ENCODE assay signal across 8 cellular contexts in the genomic region with DNA sequence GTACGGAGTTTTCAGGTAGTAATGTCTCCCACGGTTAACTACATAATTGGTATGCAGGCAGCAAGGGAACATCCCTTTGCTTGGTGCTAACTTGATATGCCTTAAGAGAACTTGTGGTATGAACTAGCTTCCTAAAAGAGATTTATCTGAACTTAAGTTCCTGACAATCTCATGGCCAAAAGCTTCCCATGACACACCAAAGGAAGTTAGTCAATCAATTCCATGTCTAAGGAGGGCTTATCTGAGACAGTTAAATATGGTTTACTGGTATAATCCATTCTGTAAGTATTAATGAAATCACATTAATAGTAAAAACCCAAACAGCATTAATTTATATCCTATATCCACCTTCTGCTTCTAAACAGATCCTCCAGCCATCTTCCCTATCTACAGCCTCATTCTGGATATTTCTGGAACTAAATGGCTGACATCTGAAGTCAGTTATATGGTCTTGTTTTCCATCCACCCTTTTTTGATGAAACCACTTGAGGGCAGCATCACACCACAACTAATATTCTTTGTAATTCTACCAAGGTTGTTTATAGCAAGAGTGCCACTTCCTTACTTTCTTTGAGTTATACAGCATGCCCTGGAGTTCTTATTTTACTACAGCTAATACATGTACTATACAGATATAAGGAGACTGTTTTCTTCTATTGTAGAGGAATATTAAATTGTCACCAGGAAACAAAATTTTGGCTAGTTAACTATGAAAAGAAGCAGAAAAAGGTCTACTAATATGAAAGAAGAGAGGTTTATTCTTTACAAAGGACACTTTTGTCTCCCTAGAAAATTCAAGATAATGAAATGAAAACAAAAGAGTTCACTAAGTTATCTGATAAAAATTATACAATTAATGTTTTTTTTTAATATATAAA. TPM values are rescaled to one million over a fixed set of nuclear protein-coding genes. Genes with fewer than 3 reads are reported as not detected.
DNase-seq lines count a peak whose midpoint lies in the region; ATAC-seq and TF ChIP-seq lines count a peak whose summit lies in the region.

No MANE protein-coding gene starts in this region.

- H2BK15ac ChIP-seq in H9 (ENCODE audit: low read depth, low read length): no peak overlapping the region

- H3K4me3 ChIP-seq in coronary artery (no peak overlapping the region), liver (ENCODE audit: low read depth in 1 of 3, low read length in 3 of 3) (no peak overlapping the region)

- no peak overlapping the region for H2AK5ac ChIP-seq in H9 (ENCODE audit: insufficient read length, low read length)

- DNase-seq in EL (peak; percentile 87), H9 (no peak), NCI-H1694 treated with DMSO at 0.1 percent for 48 hours (lab: John Stamatoyannopoulos, UW) (peak; percentile 8), T-cell (peak in 29 of 34 experiments; percentile 3 to 57 (median 35)), coronary artery (ENCODE audit: low spot score) (no peak)
- peak; percentile 54 for DNase-seq in stimulated activated CD8-positive, alpha-beta memory T cell treated with anti-CD3 and anti-CD28 coated beads, Interleukin-4, amount 100 ng/mL, for 48 hours

- no peak overlapping the region for H3K4me3 Mint-ChIP-seq in H9
- no peak overlapping the region for H3K4me3 Mint-ChIP-seq in T-cell

- no peaks in the 10 kb centered on the region for H3K23me2 ChIP-seq in H9 (ENCODE audit: insufficient read length, low read depth, low read length, poor library complexity, severe bottlenecking)

- CTCF ChIA-PET in T-cell (lab: Charles Lee): interaction anchor here (0.6 to 4.4 kb wide), 15 partner anchors 11 to 602 kb away, joined by 3 to 117 read pairs (median 3); no protein-coding TSS in a partner anchor

- no peak overlapping the region for H4K5ac ChIP-seq in H9 (ENCODE audit: insufficient read length, low read depth, low read length)

- no peak overlapping the region for H3K4ac ChIP-seq in H9 (ENCODE audit: low read depth, low read length)

- H3K36me3 Mint-ChIP-seq in H9 (ENCODE audit: insufficient read depth in 1 of 3, low read depth in 3 of 3): no peaks in the 10 kb centered on the region
- no peaks in the 10 kb centered on the region for H3K36me3 Mint-ChIP-seq in T-cell

- H3K4me1 ChIP-seq in H9 (ENCODE audit: insufficient read depth, low read length): no peaks in the 10 kb centered on the region
- no peaks in the 10 kb centered on the region for H3K4me1 ChIP-seq in liver (ENCODE audit: control insufficient read depth in 4 of 4, insufficient read depth in 4 of 4, low read length in 3 of 4)

- no peak overlapping the region for H3K4me2 ChIP-seq in H9 (ENCODE audit: insufficient read depth, insufficient read length, low read length)

- H2BK5ac ChIP-seq in H9 (ENCODE audit: insufficient read length, low read length): no peak overlapping the region

- no peaks in the 10 kb centered on the region for H4K20me1 ChIP-seq in H9 (ENCODE audit: control insufficient read depth, insufficient read depth, insufficient read length)

- no peak overlapping the region for H3K18ac ChIP-seq in H9 (ENCODE audit: insufficient read length, low read depth, low read length)

- TF ChIP-seq CTCF in H9 (conservative IDR thresholded peaks at IDR 0.05) (peak; percentile 84), coronary artery (IDR thresholded peaks at IDR 0.05) (peak; percentile 30), liver (IDR thresholded peaks at IDR 0.05; ENCODE audit: low read depth, low read length, missing input control) (peak; percentile 80)

- no peak overlapping the region for H3K27ac ChIP-seq in H9 (ENCODE audit: insufficient read length, low read depth, low read length)
- no peak overlapping the region for H3K27ac ChIP-seq in coronary artery
- no peak overlapping the region for H3K27ac ChIP-seq in liver (ENCODE audit: low read depth in 1 of 2, low read length in 2 of 2)

- no peaks in the 10 kb centered on the region for H3K36me3 ChIP-seq in liver (ENCODE audit: control insufficient read depth in 4 of 4, insufficient read depth in 3 of 4, low read depth in 1 of 4, low read length in 3 of 4)

- H3K27me3 Mint-ChIP-seq in H9 (ENCODE audit: low read depth) (no peaks in the 10 kb centered on the region), T-cell (no peaks in the 10 kb centered on the region)

- no peaks in the 10 kb centered on the region for H3K79me1 ChIP-seq in H9 (ENCODE audit: insufficient read depth, low read depth, low read length, poor library complexity, severe bottlenecking)

- WGBS in H9 (ENCODE audit: extremely low coverage, insufficient read length, low lambda C conversion rate): no CpG with 5 or more reads among the region's 2 CpGs
- WGBS in liver: 83% methylated on average over 2 of the region's 2 CpGs

- H3K9me3 Mint-ChIP-seq in H9: no peaks in the 10 kb centered on the region
- no peaks in the 10 kb centered on the region for H3K9me3 Mint-ChIP-seq in T-cell

- H3K4me1 Mint-ChIP-seq in H9: no peaks in the 10 kb centered on the region; a peak in 1 of 4 replicates
- peaks cover 4 to 7% (median 4%) of the 10 kb centered on the region in 3 donors for H3K4me1 Mint-ChIP-seq in T-cell

- no peak overlapping the region for H2BK12ac ChIP-seq in H9 (ENCODE audit: insufficient read length, low read depth, low read length)

- no peak overlapping the region for H3K14ac ChIP-seq in H9 (ENCODE audit: insufficient read depth, low read length)

- H3K27ac Mint-ChIP-seq in H9: no peak overlapping the region
- no peak overlapping the region for H3K27ac Mint-ChIP-seq in T-cell

- no peaks in the 10 kb centered on the region for H3K27me3 ChIP-seq in H9 (ENCODE audit: insufficient read depth, low read length)
- H3K27me3 ChIP-seq in liver (ENCODE audit: control insufficient read depth in 4 of 4, insufficient read depth in 4 of 4, low read length in 3 of 4): no peaks in the 10 kb centered on the region

- no peak overlapping the region for H4K8ac ChIP-seq in H9 (replicated peaks; ENCODE audit: insufficient read length, low read depth, low read length)

- peak; percentile 96 to 98 for TF ChIP-seq RAD21 in liver (IDR thresholded peaks at IDR 0.05)

- no peak overlapping the region for H2AFZ ChIP-seq in H9 (ENCODE audit: low read length)

- no peak overlapping the region for H3K56ac ChIP-seq in H9 (ENCODE audit: insufficient read length, low read depth, low read length)

- no peak overlapping the region for H2BK20ac ChIP-seq in H9 (ENCODE audit: low read depth, low read length, poor library complexity, severe bottlenecking)

- H3K9ac ChIP-seq in H9 (ENCODE audit: extremely low read depth, insufficient read length, low read length) (no peak overlapping the region), liver (ENCODE audit: low read depth in 1 of 2, low read length in 2 of 2) (no peak overlapping the region)

- H3T11ph ChIP-seq in H9 (ENCODE audit: low read length): no peak overlapping the region

- no peak overlapping the region for H3K23ac ChIP-seq in H9 (ENCODE audit: insufficient read length, low read depth, low read length)

- ATAC-seq in T-cell (replicated peaks in 1 of 4): peak in 3 of 4 experiments; percentile 70 to 75 (median 72)
- no peak for ATAC-seq in GM21526 (IDR thresholded peaks at IDR 0.05; ENCODE audit: low FRiP score, unreplicated experiment)

- H4K91ac ChIP-seq in H9 (ENCODE audit: insufficient read length, low read depth, low read length): no peak overlapping the region

- no peaks in the 10 kb centered on the region for H3K79me2 ChIP-seq in H9 (ENCODE audit: insufficient read depth, low read length)

- H3K9me3 ChIP-seq in H9 (ENCODE audit: control insufficient read depth, low read depth, low read length): no peaks in the 10 kb centered on the region
- H3K9me3 ChIP-seq in liver (ENCODE audit: control insufficient read depth in 4 of 4, low read length in 3 of 4): no peaks in the 10 kb centered on the region

- POLR2A ChIA-PET in T-cell (lab: Charles Lee): interaction anchor here in 1 of 2 donors (0.6 kb wide), 2 partner anchors 172 to 315 kb away, joined by 4 read pairs; no protein-coding TSS in a partner anchor

- H2BK120ac ChIP-seq in H9 (ENCODE audit: low read depth, low read length, poor library complexity, severe bottlenecking): no peak overlapping the region

TF ChIP-seq in liver, 16 proteins besides CTCF, POLR2A, EP300 and RAD21:
- TF ChIP-seq YY1 (IDR thresholded peaks at IDR 0.05): peak; percentile 63
- TF ChIP-seq REST (IDR thresholded peaks at IDR 0.05): no peak

RNA-seq across cellular contexts. Expression of gene SHOC1, which starts 34.7 kb away (rescaled TPM):
- not detected in 2 replicates for total RNA-seq in H9 (2021)
- total RNA-seq in T-cell: not detected
- not detected for total RNA-seq in liver
- under 1 TPM in 1 of 2 donors, not detected in 1; 0.13 TPM for polyA plus RNA-seq in liver

Comparison
In these comparisons a context has a peak if more than half of its experiments do, and no peak if none do; other contexts are left out.
1. DNase-seq: peak in EL (single experiment), NCI-H1694 treated with DMSO at 0.1 percent for 48 hours (single experiment), T-cell (29 of 34) and stimulated activated CD8-positive, alpha-beta memory T cell treated with anti-CD3 and anti-CD28 coated beads, Interleukin-4, amount 100 ng/mL, for 48 hours (single experiment); none in H9 (single experiment) and coronary artery (single experiment).
2. CTCF ChIP-seq: peak in every context shown above with its lines; median percentile 84 in H9; 80 in liver; 30 in coronary artery.